8 cellular contexts compared by ENCODE assay signal in the genomic region with DNA sequence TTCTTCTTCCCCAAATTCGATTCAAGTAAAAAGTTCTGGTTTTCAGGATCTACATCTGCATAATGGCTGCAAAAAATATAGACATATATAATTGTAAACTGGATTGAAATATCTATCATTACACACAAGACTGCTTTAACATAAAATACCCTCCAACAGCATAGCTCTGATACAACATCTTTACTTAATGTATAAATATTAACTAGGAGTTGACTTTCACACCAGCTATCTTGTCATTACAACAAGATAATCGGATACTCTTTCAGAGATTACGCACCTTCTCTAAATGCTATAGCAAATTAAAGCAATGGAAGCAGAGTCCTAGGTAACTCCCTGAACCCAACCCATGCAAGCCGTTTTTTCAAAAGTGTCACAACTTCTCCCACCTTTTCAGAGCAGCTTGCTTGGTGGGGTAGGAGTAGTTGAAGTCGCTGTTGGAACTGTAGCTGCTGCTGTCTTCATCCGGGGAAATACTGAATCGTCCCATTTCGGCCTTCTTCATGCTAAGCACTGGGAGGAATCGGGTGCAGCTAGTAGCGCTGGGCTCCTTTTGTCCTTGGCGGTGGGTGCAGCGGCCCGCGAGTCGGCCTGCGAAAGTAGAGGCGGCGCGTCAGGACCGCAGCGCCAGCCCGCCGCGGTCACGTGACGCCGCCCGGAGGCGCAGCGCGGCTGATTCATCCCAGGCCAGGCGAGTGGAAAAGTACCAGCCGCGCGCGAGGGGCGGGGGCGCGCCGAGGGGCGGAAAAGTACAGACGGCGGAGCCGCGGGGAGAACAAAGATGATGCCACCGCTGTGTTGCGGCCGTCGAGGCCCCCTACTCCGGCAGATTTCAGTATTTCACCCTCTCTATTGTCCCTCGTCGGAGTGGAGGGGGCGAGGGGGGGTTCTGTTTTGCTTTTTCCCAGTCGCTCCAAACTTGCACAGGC. TPM values are rescaled to one million over a fixed set of nuclear protein-coding genes. Genes with fewer than 3 reads are reported as not detected.
A peak's percentile ranks its signal among the peaks of the same experiment; 100 is the strongest.
DNase-seq lines count a peak whose midpoint lies in the region; ATAC-seq and TF ChIP-seq lines count a peak whose summit lies in the region.

No MANE protein-coding gene starts in this region.

- no peaks in the 10 kb centered on the region for H3K9me3 Mint-ChIP-seq in activated naive CD8-positive, alpha-beta T cell treated with anti-CD3 and anti-CD28 coated beads, Interleukin-2, amount 50 U/mL, for 24 hours

- H3K36me3 ChIP-seq in heart left ventricle (peaks cover 0 to 51% (median 48%) of the 10 kb centered on the region in 9 donors), upper lobe of left lung (peaks cover 29 to 51% (median 37%) of the 10 kb centered on the region in 4 donors)

- peak overlapping the region; percentile 99 for H3K27ac Mint-ChIP-seq in activated naive CD8-positive, alpha-beta T cell treated with anti-CD3 and anti-CD28 coated beads, Interleukin-2, amount 50 U/mL, for 24 hours

- TF ChIP-seq POLR2A in heart left ventricle (IDR thresholded peaks at IDR 0.05) (peak; percentile 61 to 92), upper lobe of left lung (IDR thresholded peaks at IDR 0.05) (peak in 3 of 4 donors; percentile 65 to 91 (median 87))

- peak in 1 of 4 donors; percentile 83 for TF ChIP-seq EP300 in upper lobe of left lung (IDR thresholded peaks at IDR 0.05)

- DNase-seq in NCI-H1048 (lab: John Stamatoyannopoulos, UW) (peak; percentile 82), SW 1271 (lab: John Stamatoyannopoulos, UW) (peak; percentile 69 to 82), heart left ventricle (peak; percentile 92 to 96 (median 93)), posterior cingulate gyrus (peak; percentile 86 to 99 (median 92)), upper lobe of left lung (peak; percentile 91 to 99)
- DNase-seq in activated naive CD8-positive, alpha-beta T cell treated with anti-CD3 and anti-CD28 coated beads, Interleukin-2, amount 50 U/mL, for 24 hours, result peak; percentile 95

- peaks cover 7% of the 10 kb centered on the region for H3K27me3 Mint-ChIP-seq in activated naive CD8-positive, alpha-beta T cell treated with anti-CD3 and anti-CD28 coated beads, Interleukin-2, amount 50 U/mL, for 24 hours

- peaks cover 57% of the 10 kb centered on the region for H3K36me3 Mint-ChIP-seq in activated naive CD8-positive, alpha-beta T cell treated with anti-CD3 and anti-CD28 coated beads, Interleukin-2, amount 50 U/mL, for 24 hours (ENCODE audit: low read depth)

- peak overlapping the region; percentile 78 for H3K4me3 ChIP-seq in GM12875 (ENCODE audit: low read depth, low read length)
- peak overlapping the region; percentile 73 to 95 (median 88) for H3K4me3 ChIP-seq in heart left ventricle
- H3K4me3 ChIP-seq in upper lobe of left lung, result peak overlapping the region; percentile 91 to 96 (median 94)

- H3K27ac ChIP-seq in heart left ventricle (peak overlapping the region; percentile 93 to 100 (median 97)), upper lobe of left lung (peak overlapping the region; percentile 91 to 100 (median 98))

- peaks cover 74% of the 10 kb centered on the region for H3K4me1 Mint-ChIP-seq in activated naive CD8-positive, alpha-beta T cell treated with anti-CD3 and anti-CD28 coated beads, Interleukin-2, amount 50 U/mL, for 24 hours

- H3K9me3 ChIP-seq in heart left ventricle, result no peaks in the 10 kb centered on the region
- no peaks in the 10 kb centered on the region for H3K9me3 ChIP-seq in upper lobe of left lung

- 1 to 2% (median 1%) methylated on average over 15 to 54 of the region's 54 CpGs for WGBS in heart left ventricle, 4 donors
- 2% methylated on average over 36 to 37 of the region's 54 CpGs for WGBS in upper lobe of left lung, 2 donors

- peak overlapping the region; percentile 95 for H3K4me3 Mint-ChIP-seq in activated naive CD8-positive, alpha-beta T cell treated with anti-CD3 and anti-CD28 coated beads, Interleukin-2, amount 50 U/mL, for 24 hours

- H3K27me3 ChIP-seq in heart left ventricle (no peaks in the 10 kb centered on the region), upper lobe of left lung (no peaks in the 10 kb centered on the region)

- ATAC-seq in HG02588 (IDR thresholded peaks at IDR 0.05; ENCODE audit: unreplicated experiment) (peak; percentile 50), heart left ventricle (peak; percentile 70 to 84 (median 79)), upper lobe of left lung (ENCODE audit: low FRiP score in 2 of 2) (peak; percentile 80 to 86)
- ATAC-seq in activated naive CD8-positive, alpha-beta T cell treated with anti-CD3 and anti-CD28 coated beads, Interleukin-2, amount 50 U/mL, for 24 hours, result peak; percentile 47

- intact Hi-C loops in heart left ventricle (cut with DNase I) (loop anchor here in 8 of 10 donors (1.0 to 10.0 kb wide), 11 partner anchors 12 to 379 kb away; partner anchors contain the start of genes SCAF11 (in 2 of the 8) and SLC38A1 (in 1 of the 8)), posterior cingulate gyrus (cut with DNase I) (loop anchor here (5.0 to 10.0 kb wide), 2 partner anchors 294 to 379 kb away; partner anchors contain the start of gene SCAF11)

- TF ChIP-seq CTCF in GM12875 (IDR thresholded peaks at IDR 0.05; ENCODE audit: borderline replicate concordance, insufficient read depth, low read depth, low read length) (no peak), heart left ventricle (IDR thresholded peaks at IDR 0.05) (peak in 6 of 12 donors; percentile 6 to 44 (median 20)), upper lobe of left lung (IDR thresholded peaks at IDR 0.05) (peak in 3 of 6 experiments; percentile 33 to 75 (median 40))

- H3K4me1 ChIP-seq in heart left ventricle (peaks cover 10 to 61% (median 49%) of the 10 kb centered on the region in 12 donors), upper lobe of left lung (peaks cover 44 to 54% (median 52%) of the 10 kb centered on the region in 4 donors)

RNA-seq across cellular contexts. Expression of gene SLC38A2, which starts 1.5 kb away (rescaled TPM):
- total RNA-seq in heart left ventricle (100 to 1,000 TPM in 7 of 9 donors, 10 to 100 TPM in 2; 82.1 to 373 (median 161) TPM), upper lobe of left lung (100 to 1,000 TPM; 104 to 409 (median 223) TPM)
- 100 to 1,000 TPM in 1 of 2 donors, 10 to 100 TPM in 1; 39.7 to 195 TPM for polyA plus RNA-seq in heart left ventricle

Comparison
In these comparisons a context has a peak if more than half of its experiments do, and no peak if none do; other contexts are left out.
1. Peak in every context shown above with its lines: DNase-seq, ATAC-seq, H3K4me3 ChIP-seq and H3K27ac ChIP-seq.